Comparison of ENCODE assay signal across 1 cellular context in genomic region chr22:20554824-20555223, GRCh38.
TF ChIP-seq lines count a peak whose summit lies in the region.

No MANE protein-coding gene starts in this region.

TF ChIP-seq in IMR-90, 13 proteins besides CTCF, POLR2A, EP300 and RAD21:
- TF ChIP-seq MAFK (IDR thresholded peaks at IDR 0.05; ENCODE audit: low read depth, low read length) (no peak), ELK1 (IDR thresholded peaks at IDR 0.05; ENCODE audit: borderline replicate concordance, low read depth, low read length) (no peak), FOS (IDR thresholded peaks at IDR 0.05; ENCODE audit: low read depth, low read length) (no peak), SMC3 (IDR thresholded peaks at IDR 0.05; ENCODE audit: low read depth, low read length) (no peak)
